Comparison of ENCODE assay signal across 13 cellular contexts in genomic region chr7:74475243-74475986, GRCh38. TPM values are rescaled to one million over a fixed set of nuclear protein-coding genes. Genes with fewer than 3 reads are reported as not detected.
DNase-seq lines count a peak whose midpoint lies in the region; ATAC-seq and TF ChIP-seq lines count a peak whose summit lies in the region.
"Had no signal": no experiment of that assay in that cellular context is flagged by ENCODE, and none has a peak within 500 bp of the region (broad histone marks: within the 10 kb centered on the region; RNA-seq: fewer than 3 reads in every experiment).

No MANE protein-coding gene starts in this region.

- H3K27me3 ChIP-seq in ACC112 (ENCODE audit: insufficient read depth, low read length), result no peaks in the 10 kb centered on the region

- H3K4me3 Mint-ChIP-seq in T-helper 17 cell, result no peak overlapping the region
- H3K4me3 Mint-ChIP-seq: activated naive CD8-positive, alpha-beta T cell treated with anti-CD3 and anti-CD28 coated beads for 36 hours had no signal

- H3K27ac Mint-ChIP-seq in T-helper 17 cell, result peak overlapping the region; percentile 43
- H3K27ac Mint-ChIP-seq: activated naive CD8-positive, alpha-beta T cell treated with anti-CD3 and anti-CD28 coated beads for 36 hours had no signal

- H3K36me3 ChIP-seq in ACC112 (ENCODE audit: insufficient read depth, low read length), result no peaks in the 10 kb centered on the region
- H3K36me3 ChIP-seq in mucosa of descending colon (ENCODE audit: low read depth), result no peaks in the 10 kb centered on the region

- intact Hi-C loops in mucosa of descending colon (cut with DNase I, micrococcal nuclease), result no loop called here

- H3K4me3 ChIP-seq in ACC112 (ENCODE audit: low read depth, low read length) (no peak overlapping the region), mucosa of descending colon (no peak overlapping the region)

- no peak overlapping the region for H2AFZ ChIP-seq in ACC112 (ENCODE audit: low read length, unreplicated experiment)

- no peak for TF ChIP-seq CTCF in mucosa of descending colon (IDR thresholded peaks at IDR 0.05)

- H3K4me1 ChIP-seq in ACC112 (ENCODE audit: control insufficient read depth, insufficient read depth, low read length, unreplicated experiment) (peaks cover 50% of the 10 kb centered on the region), mucosa of descending colon (ENCODE audit: low read depth) (peaks cover 26% of the 10 kb centered on the region)

- ATAC-seq in T-helper 17 cell (no peak), mucosa of descending colon (peak; percentile 27), HG02885 (IDR thresholded peaks at IDR 0.05; ENCODE audit: poor library complexity, unreplicated experiment) (no peak), GM21423 (IDR thresholded peaks at IDR 0.05; ENCODE audit: unreplicated experiment) (no peak)

- peaks cover 7% of the 10 kb centered on the region for H3K4me1 Mint-ChIP-seq in T-helper 17 cell

- peak overlapping the region; percentile 99; the same call in 1 of the 2 replicates for H3K27ac ChIP-seq in ACC112 (ENCODE audit: low read depth, low read length)

- H3K9me3 ChIP-seq in T-helper 17 cell (ENCODE audit: control insufficient read depth, low read length, poor library complexity, severe bottlenecking), result no peaks in the 10 kb centered on the region
- no peaks in the 10 kb centered on the region for H3K9me3 ChIP-seq in mucosa of descending colon

- DNase-seq in HT-29 (ENCODE audit: low spot score) (peak; percentile 94), T-helper 17 cell (no peak), mucosa of descending colon (peak in 2 of 3 donors; percentile 28 to 63), foreskin melanocyte (no peak)
- DNase-seq in stimulated activated CD4-positive, alpha-beta T cell treated with anti-CD3 and anti-CD28 coated beads, Interleukin-4, amount 100 ng/mL, for 4 hours, result no peak
- DNase-seq: activated naive CD8-positive, alpha-beta T cell treated with anti-CD3 and anti-CD28 coated beads for 36 hours; C1 segment of cervical spinal cord; Kasumi-1; stimulated activated CD8-positive, alpha-beta memory T cell treated with anti-CD3 and anti-CD28 coated beads, Interleukin-4, amount 100 ng/mL, for 48 hours; T1000 had no signal

- peaks cover 8% of the 10 kb centered on the region for H3K27me3 Mint-ChIP-seq in T-helper 17 cell

- peaks cover 42% of the 10 kb centered on the region for H3K79me2 ChIP-seq in ACC112 (ENCODE audit: control insufficient read depth, insufficient read depth, low read length, unreplicated experiment)

- no peaks in the 10 kb centered on the region for H3K36me3 Mint-ChIP-seq in T-helper 17 cell (ENCODE audit: low read depth)
- H3K36me3 Mint-ChIP-seq: activated naive CD8-positive, alpha-beta T cell treated with anti-CD3 and anti-CD28 coated beads for 36 hours had no signal

RNA-seq across cellular contexts. Expression of gene GTF2IRD1, which starts 21.7 kb away (rescaled TPM):
- total RNA-seq in HT-29 (2014; rRNA removed; shearing (Covaris generic)), result 34.6 and 41.5 TPM in 2 replicates
- 1 to 10 TPM; 2.3 to 3.5 TPM for total RNA-seq in T-helper 17 cell
- 10 to 100 TPM; 10.5 to 30.7 (median 12.7) TPM for total RNA-seq in mucosa of descending colon

Comparison
In these comparisons a context has a peak if more than half of its experiments do, and no peak if none do; other contexts are left out.
1. DNase-seq: peak in HT-29 (single experiment) and mucosa of descending colon (2 of 3); none in T-helper 17 cell (0 of 3), foreskin melanocyte (single experiment) and stimulated activated CD4-positive, alpha-beta T cell treated with anti-CD3 and anti-CD28 coated beads, Interleukin-4, amount 100 ng/mL, for 4 hours (0 of 2).